ENCODE assay signal across 18 cellular contexts in genomic region chr13:73138967-73139491, GRCh38.
DNase-seq lines count a peak whose midpoint lies in the region; ATAC-seq, FAIRE-seq and TF ChIP-seq lines count a peak whose summit lies in the region.
"Had no signal": no experiment of that assay in that cellular context is flagged by ENCODE, and none has a peak within 500 bp of the region (broad histone marks: within the 10 kb centered on the region; RNA-seq: fewer than 3 reads in every experiment).

No MANE protein-coding gene starts in this region.

- TF ChIP-seq RAD21 in A549 (conservative IDR thresholded peaks at IDR 0.05 in 1 of 2, IDR thresholded peaks at IDR 0.05 in 1 of 2) = no peak

- H3K4me2 ChIP-seq in A549 = peak overlapping the region; percentile 93
- H3K4me2 ChIP-seq: SK-N-SH had no signal

- H3K27me3 ChIP-seq in HUES48 (ENCODE audit: control insufficient read depth, insufficient read depth, low read length) = no peaks in the 10 kb centered on the region
- no peaks in the 10 kb centered on the region for H3K27me3 ChIP-seq in mucosa of stomach (ENCODE audit: control insufficient read depth, insufficient read depth, low read length)
- H3K27me3 ChIP-seq: esophagus muscularis mucosa, heart left ventricle, MG63, testis had no signal

- peak; percentile 18 for FAIRE-seq in A549 (lab: Jason Lieb, UNC)
- FAIRE-seq: kidney had no signal

- WGBS in A549 (ENCODE audit: missing lambda C conversion rate) = under 1% methylated on average over 4 of the region's 4 CpGs

- DNase-seq in A549 (ENCODE audit: low read depth in 1 of 2, low spot score in 1 of 2) (peak in 1 of 2 experiments; percentile 6), choroid plexus epithelial cell (ENCODE audit: low read depth) (peak; percentile 23), coronary artery (ENCODE audit: low spot score) (no peak), left lobe of liver (ENCODE audit: low spot score) (no peak), RPMI8226 (no peak), middle frontal gyrus (ENCODE audit: extremely low spot score, low spot score) (no peak)
- DNase-seq: activated CD4-positive, alpha-beta T cell treated with anti-CD3 and anti-CD28 coated beads, Interleukin-2, amount 50 U/mL, for 4 hours; activated T-cell treated with anti-CD3 and anti-CD28 coated beads, Interleukin-2, amount 50 U/mL, for 72 hours; heart left ventricle; kidney; MG63; naive B cell; NCI-H2171; SK-N-SH; testis had no signal

- no peak for TF ChIP-seq EP300 in A549 (IDR thresholded peaks at IDR 0.05)

- H3K9ac ChIP-seq in HUES48 (ENCODE audit: low read depth, low read length) (no peak overlapping the region), mucosa of stomach (ENCODE audit: low read length) (peak overlapping the region; percentile 61)
- H3K9ac ChIP-seq: SK-N-SH had no signal

- ATAC-seq in A549 = peak; percentile 71 to 78
- no peak for ATAC-seq in left lobe of liver
- ATAC-seq: activated T-cell treated with anti-CD3 and anti-CD28 coated beads, Interleukin-2, amount 50 U/mL, for 72 hours; heart left ventricle had no signal

- POLR2A ChIA-PET in A549 (lab: Yijun Ruan, JAX) = interaction anchor here (1.0 kb wide), 1 partner anchor 12 kb away, joined by 3 read pairs; no protein-coding TSS in a partner anchor

- 0 out of 3 replicates have a peak overlapping the region, but pooled peaks have one; percentile 17 for H3K4me3 ChIP-seq in A549
- no peak overlapping the region for H3K4me3 ChIP-seq in HUES48 (ENCODE audit: low read depth, low read length)
- H3K4me3 ChIP-seq in choroid plexus epithelial cell (ENCODE audit: low read depth, low read length) = peak overlapping the region; percentile 15
- no peak overlapping the region for H3K4me3 ChIP-seq in mucosa of stomach (ENCODE audit: low read length)
- no peak overlapping the region for H3K4me3 ChIP-seq in coronary artery
- H3K4me3 ChIP-seq: esophagus muscularis mucosa, heart left ventricle, MG63, testis had no signal

- TF ChIP-seq POLR2A in A549 (IDR thresholded peaks at IDR 0.05; ENCODE audit: low read length) = no peak

- H3K4me1 ChIP-seq in A549 (peaks cover 58% of the 10 kb centered on the region), HUES48 (ENCODE audit: control insufficient read depth, insufficient read depth, low read length) (peaks cover 8% of the 10 kb centered on the region), mucosa of stomach (ENCODE audit: control insufficient read depth, insufficient read depth, low read length) (peaks cover 47% of the 10 kb centered on the region)

- no peaks in the 10 kb centered on the region for H3K9me3 ChIP-seq in A549
- no peaks in the 10 kb centered on the region for H3K9me3 ChIP-seq in HUES48 (ENCODE audit: control insufficient read depth, insufficient read depth, low read length)
- no peaks in the 10 kb centered on the region for H3K9me3 ChIP-seq in mucosa of stomach (ENCODE audit: control insufficient read depth, low read length)
- H3K9me3 ChIP-seq: esophagus muscularis mucosa, MG63, SK-N-SH, testis had no signal

- CTCF ChIA-PET in A549 (lab: Yijun Ruan, JAX) = no interaction called here

- no peak for TF ChIP-seq CTCF in A549 (IDR thresholded peaks at IDR 0.05)
- TF ChIP-seq CTCF in choroid plexus epithelial cell (conservative IDR thresholded peaks at IDR 0.05; ENCODE audit: low read depth, low read length) = no peak
- no peak for TF ChIP-seq CTCF in coronary artery (IDR thresholded peaks at IDR 0.05)

- H3K36me3 ChIP-seq in HUES48 (ENCODE audit: control insufficient read depth, insufficient read depth, low read length) (no peaks in the 10 kb centered on the region), mucosa of stomach (ENCODE audit: control insufficient read depth, insufficient read depth, low read length) (no peaks in the 10 kb centered on the region)
- H3K36me3 ChIP-seq: esophagus muscularis mucosa, heart left ventricle, MG63 had no signal

- H3K27ac ChIP-seq in A549 (peak overlapping the region; percentile 86 to 87), HUES48 (ENCODE audit: low read depth, low read length) (peak overlapping the region; percentile 3), coronary artery (no peak overlapping the region)
- H3K27ac ChIP-seq: esophagus muscularis mucosa, heart left ventricle, testis had no signal

TF ChIP-seq in A549, 52 proteins besides CTCF, POLR2A, EP300 and RAD21:
- no peak for TF ChIP-seq HMGXB4 (CRISPR knock-in tag; IDR thresholded peaks at IDR 0.05; ENCODE audit: borderline replicate concordance)
- no peak for TF ChIP-seq CHD2 (IDR thresholded peaks at IDR 0.05; ENCODE audit: low read length, partially characterized antibody)
- TF ChIP-seq SREBF2 (IDR thresholded peaks at IDR 0.05) = no peak
- no peak for TF ChIP-seq CEBPB (IDR thresholded peaks at IDR 0.05)
- TF ChIP-seq NPAS2 (CRISPR knock-in tag; IDR thresholded peaks at IDR 0.05; ENCODE audit: borderline replicate concordance) = no peak
- no peak for TF ChIP-seq SMC3 (IDR thresholded peaks at IDR 0.05)
- no peak for TF ChIP-seq HEYL (CRISPR knock-in tag; IDR thresholded peaks at IDR 0.05)
- no peak for TF ChIP-seq KDM1A (IDR thresholded peaks at IDR 0.05; ENCODE audit: low read depth)
- TF ChIP-seq MYC (IDR thresholded peaks at IDR 0.05; ENCODE audit: borderline replicate concordance, low read length) = no peak
- TF ChIP-seq RARB (CRISPR knock-in tag; IDR thresholded peaks at IDR 0.05) = no peak
- no peak for TF ChIP-seq TFCP2L1 (CRISPR knock-in tag; IDR thresholded peaks at IDR 0.05)
- TF ChIP-seq CHD4 (IDR thresholded peaks at IDR 0.05; ENCODE audit: borderline replicate concordance) = no peak
- TF ChIP-seq HES2 (IDR thresholded peaks at IDR 0.05) = no peak
- TF ChIP-seq RCOR1 (IDR thresholded peaks at IDR 0.05; ENCODE audit: low read depth, low read length) = no peak
- TF ChIP-seq HOXA7 (CRISPR knock-in tag; IDR thresholded peaks at IDR 0.05) = no peak
- TF ChIP-seq NR3C1 (IDR thresholded peaks at IDR 0.05) = no peak
- no peak for TF ChIP-seq MAFK (IDR thresholded peaks at IDR 0.05; ENCODE audit: partially characterized antibody)
- no peak for TF ChIP-seq FOXS1 (CRISPR knock-in tag; IDR thresholded peaks at IDR 0.05)
- no peak for TF ChIP-seq KDM5A (IDR thresholded peaks at IDR 0.05)
- no peak for TF ChIP-seq MAZ (IDR thresholded peaks at IDR 0.05; ENCODE audit: borderline replicate concordance, low read depth, low read length)
TF ChIP-seq in A549: peak in this region for 0.

Comparison
In these comparisons a context has a peak if more than half of its experiments do, and no peak if none do; other contexts are left out.
1. H3K27ac ChIP-seq: peak in A549 (2 of 2) and HUES48 (single experiment); none in coronary artery (0 of 2).
2. H3K4me3 ChIP-seq: peak in A549 (single experiment) and choroid plexus epithelial cell (single experiment); none in HUES48 (single experiment), mucosa of stomach (single experiment) and coronary artery (single experiment).